In the genomic region with DNA sequence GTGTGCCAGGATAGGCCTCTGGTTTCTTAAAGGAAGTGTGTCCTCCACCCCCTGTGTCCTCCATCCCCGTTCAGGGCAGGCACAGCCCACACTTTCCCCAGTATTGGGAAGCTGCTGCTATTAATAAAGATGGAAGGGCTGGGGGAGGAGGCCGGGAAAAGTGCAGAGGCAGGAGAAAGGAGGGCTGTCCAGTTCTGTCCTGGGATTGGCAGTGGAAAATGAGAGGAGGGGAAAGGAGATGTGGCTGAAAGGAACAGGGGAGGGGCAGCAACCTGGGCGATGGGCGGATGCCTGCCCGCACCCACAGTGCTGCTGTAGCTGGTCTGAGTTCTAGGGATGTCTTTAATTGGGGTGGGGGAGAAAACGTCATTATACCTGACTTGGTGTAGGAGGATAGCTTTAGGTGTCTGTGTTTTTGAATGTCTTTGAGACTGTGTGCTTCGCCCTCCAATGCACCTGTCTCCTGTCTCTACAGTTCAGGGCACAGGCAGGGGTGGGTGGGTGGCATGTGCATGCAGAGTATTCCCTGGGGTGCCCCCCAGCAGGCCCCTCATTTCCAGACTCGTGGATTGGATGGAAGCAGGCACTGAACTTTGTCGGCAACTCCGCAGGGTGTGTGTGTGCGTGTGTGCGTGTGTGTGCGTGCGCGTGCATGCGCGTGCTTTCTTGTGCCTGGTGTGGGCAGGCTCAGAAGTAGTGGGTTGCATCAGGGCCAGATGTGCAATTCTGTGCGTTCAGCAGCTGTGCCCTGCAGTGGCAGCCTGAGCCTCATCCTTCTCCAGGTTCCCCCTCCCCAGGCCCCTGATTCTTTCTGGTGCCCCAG, we compare ENCODE assay signal across 8 cellular contexts. TPM values are rescaled to one million over a fixed set of nuclear protein-coding genes. Genes with fewer than 3 reads are reported as not detected.
DNase-seq lines count a peak whose midpoint lies in the region; ATAC-seq and TF ChIP-seq lines count a peak whose summit lies in the region.

No MANE protein-coding gene starts in this region.

- peak overlapping the region; percentile 99 for H3K27ac ChIP-seq in parathyroid adenoma

- TF ChIP-seq CTCF in parathyroid adenoma (IDR thresholded peaks at IDR 0.05) = no peak

- ATAC-seq in GM21526 (IDR thresholded peaks at IDR 0.05; ENCODE audit: low FRiP score, unreplicated experiment) = no peak

- H3K4me2 ChIP-seq in parathyroid adenoma (ENCODE audit: low read length) = peak overlapping the region; percentile 96

- peak overlapping the region; percentile 96 for H3K4me3 Mint-ChIP-seq in activated naive CD4-positive, alpha-beta T cell treated with anti-CD3 and anti-CD28 coated beads for 36 hours

- CTCF ChIA-PET in activated naive CD4-positive, alpha-beta T cell treated with anti-CD3 and anti-CD28 coated beads for 36 hours (lab: Charles Lee) = interaction anchor here (0.5 to 3.0 kb wide), 7 partner anchors 9 to 255 kb away, joined by 3 to 10 read pairs (median 3); no protein-coding TSS in a partner anchor

- intact Hi-C loops in activated naive CD4-positive, alpha-beta T cell treated with anti-CD3 and anti-CD28 coated beads for 36 hours (cut with micrococcal nuclease) = loop anchor here (1.0 to 10.0 kb wide), 11 partner anchors 14 to 1292 kb away; partner anchors contain the start of genes ACTR1A, ARL3, BTRC and C10orf95

- peaks cover 55% of the 10 kb centered on the region for H3K4me1 Mint-ChIP-seq in activated naive CD4-positive, alpha-beta T cell treated with anti-CD3 and anti-CD28 coated beads for 36 hours (ENCODE audit: low read depth)

- H3K79me2 ChIP-seq in parathyroid adenoma = peaks cover 76% of the 10 kb centered on the region

- peak overlapping the region; percentile 82 for H3K4me3 ChIP-seq in parathyroid adenoma (ENCODE audit: low read depth, low read length)

- DNase-seq in CD1c-positive myeloid dendritic cell (ENCODE audit: extremely low spot score) (peak; percentile 71), NCI-H510A (lab: John Stamatoyannopoulos, UW) (peak; percentile 53), germinal center (ENCODE audit: low spot score) (peak; percentile 33), HK-2 (ENCODE audit: unreplicated experiment) (no peak), mesenteric fat pad (ENCODE audit: low spot score) (no peak)
- peak; percentile 63 for DNase-seq in activated naive CD4-positive, alpha-beta T cell treated with anti-CD3 and anti-CD28 coated beads for 36 hours

- peaks cover 5% of the 10 kb centered on the region for H3K36me3 Mint-ChIP-seq in activated naive CD4-positive, alpha-beta T cell treated with anti-CD3 and anti-CD28 coated beads for 36 hours (ENCODE audit: low read depth)

- peak overlapping the region; percentile 97 for H3K27ac Mint-ChIP-seq in activated naive CD4-positive, alpha-beta T cell treated with anti-CD3 and anti-CD28 coated beads for 36 hours

- peak overlapping the region; percentile 87 for H3K9ac ChIP-seq in parathyroid adenoma

- no peaks in the 10 kb centered on the region for H3K27me3 ChIP-seq in parathyroid adenoma (ENCODE audit: control insufficient read depth, insufficient read depth, low read length)

- no peaks in the 10 kb centered on the region for H3K9me3 ChIP-seq in parathyroid adenoma (ENCODE audit: control insufficient read depth, low read length)

- H2AFZ ChIP-seq in parathyroid adenoma = no peak overlapping the region

- H3K27me3 Mint-ChIP-seq in activated naive CD4-positive, alpha-beta T cell treated with anti-CD3 and anti-CD28 coated beads for 36 hours (ENCODE audit: low read depth) = no peaks in the 10 kb centered on the region

- no peaks in the 10 kb centered on the region for H3K36me3 ChIP-seq in parathyroid adenoma (ENCODE audit: control insufficient read depth, insufficient read depth, low read length)

- H3K4me1 ChIP-seq in parathyroid adenoma = peaks cover 33% of the 10 kb centered on the region

- H3K9me3 Mint-ChIP-seq in activated naive CD4-positive, alpha-beta T cell treated with anti-CD3 and anti-CD28 coated beads for 36 hours = no peaks in the 10 kb centered on the region

RNA-seq across cellular contexts. Expression of gene TRIM8, which starts 2.5 kb away (rescaled TPM):
- 10 to 100 TPM; 18.8 to 20.0 TPM for total RNA-seq in activated naive CD4-positive, alpha-beta T cell treated with anti-CD3 and anti-CD28 coated beads for 36 hours
- total RNA-seq in mesenteric fat pad = 146 TPM

Comparison
In these comparisons a context has a peak if more than half of its experiments do, and no peak if none do; other contexts are left out.
1. DNase-seq: peak in CD1c-positive myeloid dendritic cell (single experiment), NCI-H510A (single experiment), activated naive CD4-positive, alpha-beta T cell treated with anti-CD3 and anti-CD28 coated beads for 36 hours (single experiment) and germinal center (single experiment); none in HK-2 (single experiment) and mesenteric fat pad (single experiment).